ENCODE assay signal across 17 cellular contexts in the genomic region with DNA sequence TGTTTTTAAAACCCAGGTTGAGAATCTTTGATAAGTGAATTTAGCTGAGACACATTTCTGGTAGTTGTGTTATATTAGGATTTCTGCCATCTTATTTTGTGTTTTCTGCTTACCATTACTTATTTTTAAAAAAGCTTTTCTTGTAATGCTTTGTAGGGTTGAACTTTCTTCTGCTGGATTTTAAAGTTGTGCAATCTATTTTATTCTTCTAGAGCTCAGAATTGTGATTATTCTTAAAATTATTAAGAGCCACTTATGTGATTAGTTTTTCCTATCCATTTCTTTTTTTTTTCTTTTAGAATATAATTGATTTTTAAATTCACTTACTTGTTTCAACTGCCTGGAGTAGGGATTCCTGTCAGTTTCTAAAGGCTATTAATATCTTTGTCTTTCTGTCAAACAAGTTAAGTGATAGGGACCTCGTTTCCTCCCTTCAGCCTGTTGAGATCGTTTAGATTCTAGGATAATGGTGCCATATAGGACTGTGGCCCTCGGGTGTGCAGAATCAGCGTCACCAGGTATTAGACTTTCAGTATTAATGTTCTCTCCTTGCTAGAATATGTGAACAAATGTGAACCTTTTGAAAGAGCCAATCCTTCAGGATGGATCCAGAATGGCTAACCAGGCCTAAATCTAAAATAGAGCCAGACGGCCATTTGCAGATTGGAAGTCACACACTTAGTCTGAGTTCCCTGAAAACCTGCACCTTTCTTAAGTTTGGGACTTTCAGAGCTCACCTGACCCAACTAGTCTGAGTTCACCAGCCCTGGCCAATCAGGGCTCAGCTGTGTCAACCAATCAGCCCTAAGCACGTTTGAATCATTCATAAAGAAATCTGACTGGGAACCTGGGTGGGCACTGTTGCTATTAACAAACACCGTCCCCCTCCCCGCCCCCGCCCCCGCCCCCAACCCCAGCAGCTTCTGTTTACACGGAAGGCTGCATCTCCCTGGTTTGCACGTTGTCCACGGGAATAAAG.
"Had no signal": no experiment of that assay in that cellular context is flagged by ENCODE, and none has a peak within 500 bp of the region (broad histone marks: within the 10 kb centered on the region; RNA-seq: fewer than 3 reads in every experiment).

No MANE protein-coding gene starts in this region.

- H3K27ac Mint-ChIP-seq: activated CD8-positive, alpha-beta memory T cell treated with anti-CD3 and anti-CD28 coated beads, Interleukin-2, amount 10 ng/mL, durations not matched to agents 7 days and 5 days; activated T-cell treated with anti-CD3 and anti-CD28 coated beads, Interleukin-2, amount 50 U/mL, for 24 hours; natural killer cell had no signal

- H3K27me3 Mint-ChIP-seq: activated CD8-positive, alpha-beta memory T cell treated with anti-CD3 and anti-CD28 coated beads, Interleukin-2, amount 10 ng/mL, durations not matched to agents 7 days and 5 days; activated T-cell treated with anti-CD3 and anti-CD28 coated beads, Interleukin-2, amount 50 U/mL, for 24 hours; stimulated activated naive CD8-positive, alpha-beta T cell treated with anti-CD3 and anti-CD28 coated beads, Interleukin-15, amount 100 ng/mL, for 72 hours had no signal

- H3K36me3 ChIP-seq: gastrocnemius medialis, heart left ventricle had no signal

- H3K27ac ChIP-seq: dorsolateral prefrontal cortex, gastrocnemius medialis, heart left ventricle had no signal

- H3K27me3 ChIP-seq: dorsolateral prefrontal cortex, gastrocnemius medialis, heart left ventricle had no signal

- ATAC-seq: activated CD8-positive, alpha-beta memory T cell treated with anti-CD3 and anti-CD28 coated beads, Interleukin-2, amount 10 ng/mL, durations not matched to agents 7 days and 5 days; gastrocnemius medialis; heart left ventricle; natural killer cell; sciatic nerve; stimulated activated naive CD8-positive, alpha-beta T cell treated with anti-CD3 and anti-CD28 coated beads, Interleukin-15, amount 100 ng/mL, for 72 hours had no signal

- DNase-seq: activated CD4-positive, alpha-beta T cell treated with anti-CD3 and anti-CD28 coated beads for 1 hour; activated CD4-positive, alpha-beta T cell treated with anti-CD3 and anti-CD28 coated beads, Interleukin-2, amount 50 U/mL, for 4 hours; activated CD8-positive, alpha-beta memory T cell treated with anti-CD3 and anti-CD28 coated beads, Interleukin-2, amount 10 ng/mL, durations not matched to agents 7 days and 5 days; activated effector memory CD4-positive, alpha-beta T cell treated with Interleukin-2 at 50 U/mL for 16 hours; activated naive CD4-positive, alpha-beta T cell treated with anti-CD3 and anti-CD28 coated beads, Interleukin-2, amount 50 U/mL, for 16 hours; activated T-cell treated with anti-CD3 and anti-CD28 coated beads, Interleukin-2, amount 50 U/mL, for 24 hours; erythroblast; mesenchymal stem cell; natural killer cell; occipital lobe; stimulated activated naive CD8-positive, alpha-beta T cell treated with anti-CD3 and anti-CD28 coated beads, Interleukin-15, amount 100 ng/mL, for 72 hours had no signal

- H3K4me3 ChIP-seq: dorsolateral prefrontal cortex, gastrocnemius medialis, heart left ventricle had no signal

- H3K9me3 ChIP-seq: gastrocnemius medialis had no signal

- H3K36me3 Mint-ChIP-seq: natural killer cell had no signal

- H3K4me3 Mint-ChIP-seq: activated CD8-positive, alpha-beta memory T cell treated with anti-CD3 and anti-CD28 coated beads, Interleukin-2, amount 10 ng/mL, durations not matched to agents 7 days and 5 days; activated T-cell treated with anti-CD3 and anti-CD28 coated beads, Interleukin-2, amount 50 U/mL, for 24 hours; natural killer cell; stimulated activated naive CD8-positive, alpha-beta T cell treated with anti-CD3 and anti-CD28 coated beads, Interleukin-15, amount 100 ng/mL, for 72 hours had no signal

- H3K9me3 Mint-ChIP-seq: activated T-cell treated with anti-CD3 and anti-CD28 coated beads, Interleukin-2, amount 50 U/mL, for 24 hours; natural killer cell; stimulated activated naive CD8-positive, alpha-beta T cell treated with anti-CD3 and anti-CD28 coated beads, Interleukin-15, amount 100 ng/mL, for 72 hours had no signal

- FAIRE-seq: astrocyte, bronchial epithelial cell had no signal
